ENCODE assay signal across 16 cellular contexts in the genomic region with DNA sequence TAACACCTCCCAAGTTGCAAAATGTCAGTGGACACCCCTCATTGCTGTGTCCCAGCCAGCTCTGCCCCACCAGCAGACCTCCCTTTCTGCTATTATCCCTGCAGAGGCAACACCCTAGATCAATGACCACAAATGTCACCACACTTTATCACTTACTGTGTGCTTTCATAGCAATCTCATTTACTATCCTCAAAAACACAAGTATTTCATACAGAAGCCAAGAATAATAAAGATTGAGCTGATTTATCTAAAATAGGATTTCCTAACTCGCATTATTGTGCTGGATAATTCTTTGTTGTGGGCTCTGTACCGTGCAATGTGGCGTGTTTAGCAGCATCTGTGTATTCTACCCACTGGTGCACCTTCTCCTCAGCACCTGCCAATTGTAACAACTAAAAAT. TPM values are rescaled to one million over a fixed set of nuclear protein-coding genes. Genes with fewer than 3 reads are reported as not detected.
A peak's percentile ranks its signal among the peaks of the same experiment; 100 is the strongest.
DNase-seq lines count a peak whose midpoint lies in the region; ATAC-seq, FAIRE-seq and TF ChIP-seq lines count a peak whose summit lies in the region.
"Had no signal": no experiment of that assay in that cellular context is flagged by ENCODE, and none has a peak within 500 bp of the region (broad histone marks: within the 10 kb centered on the region; RNA-seq: fewer than 3 reads in every experiment).

No MANE protein-coding gene starts in this region.

- H4K20me1 ChIP-seq in GM23338 (replicated peaks; ENCODE audit: insufficient read depth), result no peaks in the 10 kb centered on the region
- H4K20me1 ChIP-seq in endothelial cell of umbilical vein (replicated peaks; ENCODE audit: control insufficient read depth, extremely low read depth, insufficient read depth, low read length), result no peaks in the 10 kb centered on the region
- H4K20me1 ChIP-seq: BLaER1 had no signal

- BruUV-seq in endothelial cell of umbilical vein (replicated peaks; lab: Mats Ljungman, UMichigan), result no TSS peak

- intact Hi-C loops in endothelial cell of umbilical vein (cut with micrococcal nuclease) (no loop called here), aorta (cut with DNase I) (no loop called here)
- intact Hi-C loops in CD8-positive, alpha-beta T cell (cut with DNase I, micrococcal nuclease), result no loop called here

- peaks cover 6% of the 10 kb centered on the region; the same call in 2 of the 3 replicates for H3K9me3 Mint-ChIP-seq in GM23338
- H3K9me3 Mint-ChIP-seq in nephron progenitor cell, result peaks cover 6% of the 10 kb centered on the region
- no peaks in the 10 kb centered on the region for H3K9me3 Mint-ChIP-seq in CD8-positive, alpha-beta T cell

- H3K27ac Mint-ChIP-seq in GM23338 (no peak overlapping the region), nephron progenitor cell (no peak overlapping the region)
- H3K27ac Mint-ChIP-seq in CD8-positive, alpha-beta T cell, result no peak overlapping the region
- H3K27ac Mint-ChIP-seq: CD14-positive monocyte; CD4-positive, alpha-beta memory T cell had no signal

- H3K9me3 ChIP-seq in endothelial cell of umbilical vein (replicated peaks; ENCODE audit: control insufficient read depth, insufficient read depth, low read length) (no peaks in the 10 kb centered on the region), aorta (ENCODE audit: control insufficient read depth, low read length) (no peaks in the 10 kb centered on the region)
- no peaks in the 10 kb centered on the region for H3K9me3 ChIP-seq in CD8-positive, alpha-beta T cell (ENCODE audit: low read length)
- H3K9me3 ChIP-seq: A549, BLaER1, HAP-1 had no signal

- H3K36me3 Mint-ChIP-seq in GM23338 (ENCODE audit: low read depth) (no peaks in the 10 kb centered on the region), nephron progenitor cell (ENCODE audit: low read depth) (no peaks in the 10 kb centered on the region)
- no peaks in the 10 kb centered on the region for H3K36me3 Mint-ChIP-seq in CD8-positive, alpha-beta T cell
- H3K36me3 Mint-ChIP-seq: CD14-positive monocyte; CD4-positive, alpha-beta memory T cell had no signal

- H3F3A ChIP-seq in GM23338 (replicated peaks; ENCODE audit: low read depth), result no peaks in the 10 kb centered on the region

- dilution Hi-C loops in endothelial cell of umbilical vein (cut with MboI; ENCODE audit: extremely low pct_ligation_motif_present, low sequenced_read_pairs), result no loop called here

- no peaks in the 10 kb centered on the region for H3K9me2 ChIP-seq in GM23338 (ENCODE audit: insufficient read depth)

- CTCF ChIA-PET in endothelial cell of umbilical vein (lab: Charles Lee), result interaction anchor here (0.6 to 7.3 kb wide), 6 partner anchors 46 to 890 kb away, joined by 4 to 354 read pairs (median 8); partner anchors contain the start of genes ITGB8 and POLR1F
- CTCF ChIA-PET in CD8-positive, alpha-beta T cell (lab: Charles Lee), result no interaction called here

- H3K27me3 ChIP-seq in GM23338 (ENCODE audit: insufficient read depth) (no peaks in the 10 kb centered on the region), endothelial cell of umbilical vein (ENCODE audit: control insufficient read depth in 2 of 2, insufficient read depth in 2 of 2, low read length in 2 of 2) (no peaks in the 10 kb centered on the region), aorta (ENCODE audit: control insufficient read depth in 1 of 2, insufficient read depth in 2 of 2, low read length in 1 of 2) (no peaks in the 10 kb centered on the region)
- H3K27me3 ChIP-seq in CD8-positive, alpha-beta T cell (ENCODE audit: insufficient read depth, low read length), result no peaks in the 10 kb centered on the region
- H3K27me3 ChIP-seq: BLaER1 had no signal

- TF ChIP-seq CTCF in GM23338 (conservative IDR thresholded peaks at IDR 0.05; ENCODE audit: low read depth in 2 of 2) (no peak), endothelial cell of umbilical vein (IDR thresholded peaks at IDR 0.05; ENCODE audit: extremely low read depth in 1 of 2, insufficient read depth in 1 of 2, low read depth in 1 of 2, low read length in 2 of 2) (no peak), nephron progenitor cell (IDR thresholded peaks at IDR 0.05) (no peak)
- no peak for TF ChIP-seq CTCF in CD8-positive, alpha-beta T cell (IDR thresholded peaks at IDR 0.05)

- POLR2A ChIA-PET in endothelial cell of umbilical vein (lab: Charles Lee), result no interaction called here
- POLR2A ChIA-PET in CD8-positive, alpha-beta T cell (lab: Charles Lee), result no interaction called here

- DNase-seq in GM23338 (ENCODE audit: low spot score) (no peak), endothelial cell of umbilical vein (ENCODE audit: low read depth, low spot score) (peak; percentile 32), nephron progenitor cell (peak; percentile 10), aorta (no peak)
- no peak for DNase-seq in CD8-positive, alpha-beta T cell
- DNase-seq: Calu3; CD4-positive, alpha-beta memory T cell; DMS79 treated with DMSO at 0.1 percent for 48 hours; GF-D8 had no signal

- no peaks in the 10 kb centered on the region for H3K9me1 ChIP-seq in endothelial cell of umbilical vein (replicated peaks; ENCODE audit: control insufficient read depth, extremely low read depth, insufficient read depth, low read length)

- H3K4me1 Mint-ChIP-seq in GM23338 (peaks cover 9% of the 10 kb centered on the region), nephron progenitor cell (peaks cover 26% of the 10 kb centered on the region)
- H3K4me1 Mint-ChIP-seq in CD8-positive, alpha-beta T cell (ENCODE audit: low read depth), result peaks cover 3% of the 10 kb centered on the region

- ATAC-seq in GM23338 (no peak), aorta (ENCODE audit: low FRiP score) (peak; percentile 36), HG02610 (IDR thresholded peaks at IDR 0.05; ENCODE audit: unreplicated experiment) (no peak), GM18517 (IDR thresholded peaks at IDR 0.05; ENCODE audit: unreplicated experiment) (no peak)
- ATAC-seq in CD8-positive, alpha-beta T cell, result no peak
- ATAC-seq: A549 had no signal

- H3K27ac ChIP-seq in GM23338 (ENCODE audit: low read depth) (no peak overlapping the region), endothelial cell of umbilical vein (ENCODE audit: insufficient read depth, low read depth, low read length) (no peak overlapping the region), aorta (ENCODE audit: low read depth in 1 of 2, low read length in 2 of 2) (no peak overlapping the region)
- no peak overlapping the region for H3K27ac ChIP-seq in CD8-positive, alpha-beta T cell (ENCODE audit: low read depth, low read length)
- H3K27ac ChIP-seq: A549, BLaER1 had no signal

- H2AFZ ChIP-seq in GM23338 (0 out of 2 replicates have a peak overlapping the region, but pooled peaks have one; percentile 23), endothelial cell of umbilical vein (ENCODE audit: low read depth, low read length) (no peak overlapping the region)

- WGBS in aorta, 2 donors, result 23 to 31% methylated on average over 3 of the region's 3 CpGs

- no peaks in the 10 kb centered on the region; the same call in none of the 2 replicates for H3K4me1 ChIP-seq in GM23338 (ENCODE audit: insufficient read depth)
- H3K4me1 ChIP-seq in endothelial cell of umbilical vein (ENCODE audit: control insufficient read depth, extremely low read depth, insufficient read depth, low read length), result peaks cover 36% of the 10 kb centered on the region
- no peaks in the 10 kb centered on the region for H3K4me1 ChIP-seq in aorta (ENCODE audit: control insufficient read depth in 1 of 2, insufficient read depth in 2 of 2, low read length in 2 of 2)
- no peaks in the 10 kb centered on the region for H3K4me1 ChIP-seq in CD8-positive, alpha-beta T cell (ENCODE audit: insufficient read depth, low read length)
- H3K4me1 ChIP-seq: HAP-1 had no signal

- H3K27me3 Mint-ChIP-seq in GM23338 (ENCODE audit: insufficient read depth, low read depth, poor library complexity), result peaks cover 2% of the 10 kb centered on the region
- H3K27me3 Mint-ChIP-seq in nephron progenitor cell (ENCODE audit: low read depth, poor library complexity), result no peaks in the 10 kb centered on the region
- H3K27me3 Mint-ChIP-seq in CD8-positive, alpha-beta T cell (ENCODE audit: low read depth), result peaks cover 14% of the 10 kb centered on the region

- H3K4me3 ChIP-seq in GM23338 (no peak overlapping the region), endothelial cell of umbilical vein (replicated peaks in 1 of 3; ENCODE audit: insufficient read depth in 1 of 3, low read depth in 1 of 3, low read length in 3 of 3) (no peak overlapping the region), aorta (ENCODE audit: low read length in 2 of 2) (no peak overlapping the region)
- H3K4me3 ChIP-seq in CD8-positive, alpha-beta T cell (ENCODE audit: low read depth, low read length), result no peak overlapping the region
- H3K4me3 ChIP-seq: A549, BLaER1, HAP-1 had no signal

- H3K9ac ChIP-seq in endothelial cell of umbilical vein (replicated peaks; ENCODE audit: extremely low read depth, insufficient read depth, low read length), result no peak overlapping the region
- H3K9ac ChIP-seq: BLaER1 had no signal

- no peak for FAIRE-seq in endothelial cell of umbilical vein (lab: Jason Lieb, UNC)
- FAIRE-seq: A549 had no signal

- H3K4me3 Mint-ChIP-seq in GM23338, result no peak overlapping the region
- no peak overlapping the region for H3K4me3 Mint-ChIP-seq in nephron progenitor cell
- H3K4me3 Mint-ChIP-seq in CD8-positive, alpha-beta T cell, result no peak overlapping the region
- H3K4me3 Mint-ChIP-seq: CD14-positive monocyte; CD4-positive, alpha-beta memory T cell had no signal

- no peak overlapping the region for H3K4me2 ChIP-seq in GM23338
- H3K4me2 ChIP-seq in endothelial cell of umbilical vein (ENCODE audit: insufficient read depth, low read length), result no peak overlapping the region
- H3K4me2 ChIP-seq: A549, BLaER1 had no signal

- H3K36me3 ChIP-seq in GM23338 (ENCODE audit: insufficient read depth) (no peaks in the 10 kb centered on the region), endothelial cell of umbilical vein (ENCODE audit: control insufficient read depth in 2 of 2, extremely low read depth in 1 of 2, insufficient read depth in 2 of 2, low read length in 2 of 2) (no peaks in the 10 kb centered on the region), aorta (ENCODE audit: control insufficient read depth in 1 of 2, insufficient read depth in 2 of 2, low read length in 1 of 2) (no peaks in the 10 kb centered on the region)
- no peaks in the 10 kb centered on the region for H3K36me3 ChIP-seq in CD8-positive, alpha-beta T cell (ENCODE audit: insufficient read depth, low read length)
- H3K36me3 ChIP-seq: BLaER1, HAP-1 had no signal

- TF ChIP-seq POLR2A in endothelial cell of umbilical vein (IDR thresholded peaks at IDR 0.05; ENCODE audit: low read depth, low read length), result no peak

- H3K79me2 ChIP-seq in GM23338 (replicated peaks; ENCODE audit: insufficient read depth) (no peaks in the 10 kb centered on the region), endothelial cell of umbilical vein (ENCODE audit: control insufficient read depth, insufficient read depth, low read length) (no peaks in the 10 kb centered on the region)

RNA-seq across cellular contexts. Expression of gene ABCB5, which starts 13.2 kb away (rescaled TPM):
- not detected in 2 replicates for total RNA-seq in GM23338 (2014; rRNA removed; shearing (Covaris generic))
- polyA plus RNA-seq in GM23338 (2016; fragmentation: Nextera tagmentation; extraction: Ambion mirVana) (not detected in 2 replicates), endothelial cell of umbilical vein (not detected in 2 replicates), aorta (not detected)
- total RNA-seq in endothelial cell of umbilical vein (not detected in 2 replicates), aorta (under 1 TPM in 1 of 2 donors, not detected in 1; 0.75 TPM)
- polyA plus RNA-seq in endothelial cell of umbilical vein (2011; cell fraction: cytosol; rRNA removed), result not detected in 2 replicates
- polyA plus RNA-seq in endothelial cell of umbilical vein (2011; cell fraction: nucleus; rRNA removed), result 0.03 TPM in 1 of 2 replicates, not detected in the other
- not detected in 2 replicates for polyA plus RNA-seq in endothelial cell of umbilical vein (2012)
- polyA minus RNA-seq in endothelial cell of umbilical vein, result not detected in 2 replicates
- polyA minus RNA-seq in endothelial cell of umbilical vein (2011; cell fraction: cytosol; rRNA and poly(A)+ RNA removed), result not detected
- not detected in 2 replicates for polyA minus RNA-seq in endothelial cell of umbilical vein (2011; cell fraction: nucleus; rRNA and poly(A)+ RNA removed)
- total RNA-seq in CD8-positive, alpha-beta T cell, result not detected
- total RNA-seq: CD4-positive, alpha-beta memory T cell; HT1080 had no signal
- polyA plus RNA-seq: A549; CD14-positive monocyte; CD4-positive, alpha-beta memory T cell had no signal

Comparison
In these comparisons a context has a peak if more than half of its experiments do, and no peak if none do; other contexts are left out.
1. DNase-seq: peak in endothelial cell of umbilical vein (single experiment) and nephron progenitor cell (single experiment); none in GM23338 (single experiment), aorta (0 of 2) and CD8-positive, alpha-beta T cell (0 of 7).